Comparison of ENCODE assay signal across 8 cellular contexts in the genomic region with DNA sequence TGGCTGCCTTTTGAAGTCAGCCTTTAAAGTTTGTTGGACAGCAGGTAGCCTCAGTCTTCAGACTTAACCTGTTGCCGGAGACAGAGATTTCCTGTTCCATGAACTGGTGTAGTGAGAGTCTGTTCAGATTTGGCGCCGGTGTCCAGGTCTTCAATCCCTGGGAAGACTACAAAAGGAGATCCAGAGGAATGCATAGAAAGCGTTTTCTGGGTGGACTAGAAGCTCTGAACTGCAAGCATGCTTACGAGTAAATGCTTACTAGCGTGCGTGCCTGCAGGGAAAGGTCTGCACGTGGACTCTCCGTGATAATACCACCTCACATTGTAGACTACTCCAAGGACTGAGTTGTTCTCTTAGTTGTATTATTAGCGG. TPM values are rescaled to one million over a fixed set of nuclear protein-coding genes. Genes with fewer than 3 reads are reported as not detected.
DNase-seq lines count a peak whose midpoint lies in the region; ATAC-seq lines count a peak whose summit lies in the region.

No MANE protein-coding gene starts in this region.

- H2BK120ac ChIP-seq in mesenchymal stem cell (ENCODE audit: low read depth, low read length), result no peak overlapping the region

- no peaks in the 10 kb centered on the region for H3K9me3 ChIP-seq in mesenchymal stem cell (ENCODE audit: control insufficient read depth, low read length)

- no peak overlapping the region for H2AK5ac ChIP-seq in mesenchymal stem cell (ENCODE audit: low read length, severe bottlenecking)

- H2BK5ac ChIP-seq in mesenchymal stem cell (ENCODE audit: low read depth, low read length, poor library complexity, severe bottlenecking), result no peak overlapping the region

- no peak overlapping the region for H4K91ac ChIP-seq in mesenchymal stem cell (ENCODE audit: low read length)

- peak; percentile 43 for DNase-seq in EH (ENCODE audit: low read depth)
- peak; percentile 42 for DNase-seq in M059J (ENCODE audit: low read depth)
- peak; percentile 3 to 30 for DNase-seq in T47D (ENCODE audit: low read depth in 1 of 2, low spot score in 1 of 2)
- peak; percentile 80 for DNase-seq in mesenchymal stem cell

- in situ Hi-C loops in T47D (cut with HindIII; ENCODE audit: low pct_unique_long_range_greater_than_20kb, low sequenced_read_pairs), result no loop called here

- H3K27ac ChIP-seq in mesenchymal stem cell (ENCODE audit: low read length, poor library complexity, severe bottlenecking), result peak overlapping the region; percentile 27

- no peak overlapping the region for H2BK15ac ChIP-seq in mesenchymal stem cell (ENCODE audit: low read depth, poor library complexity, severe bottlenecking)

- peak overlapping the region; percentile 90 for H3K9ac ChIP-seq in mesenchymal stem cell (ENCODE audit: low read length)

- H3K4me3 ChIP-seq in mesenchymal stem cell (ENCODE audit: insufficient read depth in 1 of 2, low read depth in 1 of 2, low read length in 2 of 2), result peak overlapping the region; percentile 88 to 99

- peaks cover 25% of the 10 kb centered on the region for H3K4me1 ChIP-seq in mesenchymal stem cell (ENCODE audit: control insufficient read depth, insufficient read depth, low read depth, low read length)

- peak overlapping the region in 1 of 2 experiments; percentile 53 for H3K14ac ChIP-seq in mesenchymal stem cell (ENCODE audit: low read length in 2 of 2)

- peak overlapping the region in 1 of 2 experiments; percentile 38 for H3K18ac ChIP-seq in mesenchymal stem cell (ENCODE audit: low read depth in 1 of 2, low read length in 2 of 2)

- H3K79me1 ChIP-seq in mesenchymal stem cell (replicated peaks; ENCODE audit: low read length, poor library complexity, severe bottlenecking), result peaks cover 10% of the 10 kb centered on the region

- peak overlapping the region; percentile 93 for H4K8ac ChIP-seq in mesenchymal stem cell (ENCODE audit: low read length)

- H2BK12ac ChIP-seq in mesenchymal stem cell (ENCODE audit: low read length in 2 of 2), result peak overlapping the region in 1 of 2 experiments; percentile 25

- 2% methylated on average over 10 of the region's 10 CpGs for WGBS in mesenchymal stem cell

- H2AFZ ChIP-seq in mesenchymal stem cell (ENCODE audit: low read depth, low read length), result peak overlapping the region; percentile 23

- no peak overlapping the region for H3K23ac ChIP-seq in mesenchymal stem cell (ENCODE audit: low read length in 2 of 2)

- peak overlapping the region; percentile 87 for H3K4me2 ChIP-seq in mesenchymal stem cell (ENCODE audit: low read length, poor library complexity, severe bottlenecking)

- peak overlapping the region; percentile 33 to 40 for H3K4ac ChIP-seq in mesenchymal stem cell (ENCODE audit: low read depth in 1 of 2, low read length in 2 of 2)

- H3K27me3 ChIP-seq in mesenchymal stem cell (ENCODE audit: control insufficient read depth in 1 of 2, insufficient read depth in 1 of 2, low read length in 2 of 2), result no peaks in the 10 kb centered on the region

- peaks cover 0 to 15% of the 10 kb centered on the region in 2 experiments for H3K36me3 ChIP-seq in mesenchymal stem cell (ENCODE audit: control insufficient read depth in 1 of 2, insufficient read depth in 2 of 2, low read depth in 1 of 2, low read length in 2 of 2)

- ATAC-seq in HG02798 (IDR thresholded peaks at IDR 0.05; ENCODE audit: poor library complexity, unreplicated experiment) (no peak), HG03175 (IDR thresholded peaks at IDR 0.05; ENCODE audit: unreplicated experiment) (no peak), HG02885 (IDR thresholded peaks at IDR 0.05; ENCODE audit: poor library complexity, unreplicated experiment) (no peak), GM18858 (IDR thresholded peaks at IDR 0.05; ENCODE audit: unreplicated experiment) (no peak)

RNA-seq across cellular contexts. Expression of gene GLRX3, which starts 0.9 kb away (rescaled TPM):
- total RNA-seq in M059J (2014; rRNA removed; shearing (Covaris generic)), result 168 and 179 TPM in 2 replicates
- polyA plus RNA-seq in mesenchymal stem cell (2013, experiment 1 of 2), result 136 TPM
- 138 TPM for polyA plus RNA-seq in mesenchymal stem cell (2013, experiment 2 of 2)

RNA-seq across cellular contexts. Expression of gene C10orf143, which starts 26.4 kb away (rescaled TPM):
- total RNA-seq in M059J (2014; rRNA removed; shearing (Covaris generic)), result 0.05 TPM in 1 of 2 replicates, not detected in the other
- 1.1 TPM for polyA plus RNA-seq in mesenchymal stem cell (2013, experiment 1 of 2)
- 1.2 TPM for polyA plus RNA-seq in mesenchymal stem cell (2013, experiment 2 of 2)

Comparison
In these comparisons a context has a peak if more than half of its experiments do, and no peak if none do; other contexts are left out.
1. DNase-seq: peak in every context shown above with its lines; median percentile 80 in mesenchymal stem cell; 43 in EH; 42 in M059J; 16 in T47D.